16 cellular contexts compared by ENCODE assay signal in the genomic region with DNA sequence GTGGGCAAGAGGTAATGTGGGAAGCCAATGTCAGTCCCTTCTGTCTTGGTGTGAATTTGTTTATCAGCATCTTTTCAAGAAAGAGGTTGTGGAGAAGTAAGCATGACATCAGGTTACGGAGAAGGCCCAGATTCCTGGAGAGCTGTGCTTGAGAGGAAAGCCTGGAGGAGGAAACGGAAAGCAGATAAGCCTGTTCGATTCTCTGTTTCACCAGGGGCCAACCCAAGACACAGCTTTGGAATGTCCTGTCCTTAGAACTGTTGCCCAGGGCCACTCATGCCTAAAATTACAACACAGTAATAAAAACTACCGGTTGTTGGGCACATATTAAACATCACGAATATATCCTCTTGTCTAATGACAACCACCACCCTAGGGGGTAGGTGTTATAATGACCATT.
DNase-seq lines count a peak whose midpoint lies in the region; ATAC-seq and TF ChIP-seq lines count a peak whose summit lies in the region.
"Had no signal": no experiment of that assay in that cellular context is flagged by ENCODE, and none has a peak within 500 bp of the region (broad histone marks: within the 10 kb centered on the region; RNA-seq: fewer than 3 reads in every experiment).

No MANE protein-coding gene starts in this region.

- no peak overlapping the region for H3K9ac ChIP-seq in mesendoderm (ENCODE audit: low read length)
- H3K9ac ChIP-seq in SK-N-SH = no peak overlapping the region

- H2AFZ ChIP-seq in SK-N-SH (ENCODE audit: low read depth) = no peak overlapping the region

- no peak overlapping the region for H3K4me3 ChIP-seq in right cardiac atrium (ENCODE audit: low read length)
- no peak overlapping the region for H3K4me3 ChIP-seq in right atrium auricular region
- no peak overlapping the region for H3K4me3 ChIP-seq in fibroblast of pulmonary artery (replicated peaks; ENCODE audit: low read depth, low read length)
- H3K4me3 ChIP-seq in mesendoderm (ENCODE audit: low read length) = no peak overlapping the region
- no peak overlapping the region for H3K4me3 ChIP-seq in SK-N-SH (ENCODE audit: low read depth in 2 of 2, low read length in 1 of 2)
- H3K4me3 ChIP-seq: A549 had no signal

- H3K79me1 ChIP-seq in mesendoderm (ENCODE audit: low read length) = no peaks in the 10 kb centered on the region

- no peaks in the 10 kb centered on the region for H3K27me3 ChIP-seq in right cardiac atrium (ENCODE audit: control insufficient read depth, insufficient read depth)
- no peaks in the 10 kb centered on the region for H3K27me3 ChIP-seq in right atrium auricular region
- no peaks in the 10 kb centered on the region for H3K27me3 ChIP-seq in mesendoderm (ENCODE audit: insufficient read depth, low read length, poor library complexity)
- no peaks in the 10 kb centered on the region for H3K27me3 ChIP-seq in SK-N-SH (ENCODE audit: insufficient read depth)

- H4K20me1 ChIP-seq in SK-N-SH (ENCODE audit: insufficient read depth) = peaks cover 73% of the 10 kb centered on the region

- no peak overlapping the region for H2AK5ac ChIP-seq in mesendoderm (ENCODE audit: low read length)

- no peak overlapping the region for H3K4ac ChIP-seq in mesendoderm (ENCODE audit: low read depth, low read length)

- no peak overlapping the region for H3K27ac ChIP-seq in right cardiac atrium (ENCODE audit: low read length)
- H3K27ac ChIP-seq in right atrium auricular region = no peak overlapping the region
- no peak overlapping the region for H3K27ac ChIP-seq in mesendoderm (ENCODE audit: low read depth, low read length)
- no peak overlapping the region for H3K27ac ChIP-seq in SK-N-SH (ENCODE audit: low read depth in 2 of 2, low read length in 1 of 2)
- H3K27ac ChIP-seq: A549 had no signal

- H3K23ac ChIP-seq in mesendoderm (ENCODE audit: low read length) = no peak overlapping the region

- H3K27me3 Mint-ChIP-seq in activated CD4-positive, alpha-beta T cell treated with anti-CD3 and anti-CD28 coated beads, Interleukin-2, amount 10 ng/mL, durations not matched to agents 24 days and 14 days = no peaks in the 10 kb centered on the region

- H3K36me3 ChIP-seq in right atrium auricular region = no peaks in the 10 kb centered on the region
- no peaks in the 10 kb centered on the region for H3K36me3 ChIP-seq in mesendoderm (ENCODE audit: control insufficient read depth, insufficient read depth, low read length)
- peaks cover 23 to 31% of the 10 kb centered on the region in 2 experiments for H3K36me3 ChIP-seq in SK-N-SH (replicated peaks in 1 of 2; ENCODE audit: control insufficient read depth in 1 of 2, insufficient read depth in 2 of 2, low read length in 1 of 2)

- H3K9me2 ChIP-seq in SK-N-SH = no peaks in the 10 kb centered on the region

- no peak overlapping the region for H3K56ac ChIP-seq in mesendoderm (ENCODE audit: low read length)

- ATAC-seq in right cardiac atrium = peak; percentile 78 to 88
- ATAC-seq: A549, HCT116 had no signal

- no peak overlapping the region for H3K27ac Mint-ChIP-seq in activated CD4-positive, alpha-beta T cell treated with anti-CD3 and anti-CD28 coated beads, Interleukin-2, amount 10 ng/mL, durations not matched to agents 24 days and 14 days
- H3K27ac Mint-ChIP-seq: CD14-positive monocyte, IgD-negative memory B cell had no signal

- H3K9me3 ChIP-seq in right cardiac atrium (ENCODE audit: control insufficient read depth, low read length) (no peaks in the 10 kb centered on the region), right atrium auricular region (no peaks in the 10 kb centered on the region), SK-N-SH (no peaks in the 10 kb centered on the region)
- H3K9me3 ChIP-seq: A549 had no signal

- no peak overlapping the region for H2BK5ac ChIP-seq in mesendoderm (ENCODE audit: low read length)

- intact Hi-C loops in right cardiac atrium (cut with DNase I) = no loop called here
- intact Hi-C loops in activated CD4-positive, alpha-beta T cell treated with anti-CD3 and anti-CD28 coated beads, Interleukin-2, amount 10 ng/mL, durations not matched to agents 24 days and 14 days (cut with micrococcal nuclease) = no loop called here

- DNase-seq in right cardiac atrium (no peak), right atrium auricular region (ENCODE audit: low spot score) (no peak), fibroblast of pulmonary artery (ENCODE audit: low read depth) (peak; percentile 85), mesendoderm (peak; percentile 60), GM03348 (ENCODE audit: low spot score) (no peak), KG1 (lab: John Stamatoyannopoulos, UW) (no peak), SK-N-SH (no peak)
- DNase-seq in activated CD4-positive, alpha-beta T cell treated with anti-CD3 and anti-CD28 coated beads, Interleukin-2, amount 10 ng/mL, durations not matched to agents 24 days and 14 days = no peak
- DNase-seq: COR-L47, DMS153, NCI-H1436 treated with DMSO at 0.1 percent for 48 hours, NCI-H2107 had no signal

- H3K18ac ChIP-seq in mesendoderm (ENCODE audit: low read length) = no peak overlapping the region

- H3K9me3 Mint-ChIP-seq in activated CD4-positive, alpha-beta T cell treated with anti-CD3 and anti-CD28 coated beads, Interleukin-2, amount 10 ng/mL, durations not matched to agents 24 days and 14 days = no peaks in the 10 kb centered on the region
- H3K9me3 Mint-ChIP-seq: IgD-negative memory B cell had no signal

- POLR2A ChIA-PET in SK-N-SH (lab: Yijun Ruan, JAX) = interaction anchor here (0.7 kb wide), 1 partner anchor 19 kb away, joined by 3 read pairs; no protein-coding TSS in a partner anchor

- no peaks in the 10 kb centered on the region for H3F3A ChIP-seq in SK-N-SH (replicated peaks; ENCODE audit: insufficient read depth)

- 37% methylated on average over 5 of the region's 5 CpGs for whole genome bisulfite sequencing in right cardiac atrium
- no CpG with 5 or more reads among the region's 5 CpGs for WGBS in mesendoderm (ENCODE audit: extremely low coverage, insufficient coverage, low lambda C conversion rate)
- WGBS in SK-N-SH (ENCODE audit: low lambda C conversion rate) = 84% methylated on average over 5 of the region's 5 CpGs

- no peaks in the 10 kb centered on the region for H3K4me1 Mint-ChIP-seq in activated CD4-positive, alpha-beta T cell treated with anti-CD3 and anti-CD28 coated beads, Interleukin-2, amount 10 ng/mL, durations not matched to agents 24 days and 14 days
- H3K4me1 Mint-ChIP-seq: CD14-positive monocyte, IgD-negative memory B cell had no signal

- TF ChIP-seq EP300 in SK-N-SH (IDR thresholded peaks at IDR 0.05; ENCODE audit: borderline replicate concordance in 1 of 2, low read depth in 1 of 2, low read length in 1 of 2) = no peak

- no peak overlapping the region for H4K8ac ChIP-seq in mesendoderm (ENCODE audit: low read depth, low read length)

- H3K4me2 ChIP-seq in mesendoderm (ENCODE audit: low read length) = no peak overlapping the region
- no peak overlapping the region for H3K4me2 ChIP-seq in SK-N-SH
- H3K4me2 ChIP-seq: A549 had no signal

- CTCF ChIA-PET in SK-N-SH (lab: Yijun Ruan, JAX) = interaction anchor here (1.6 kb wide), 1 partner anchor 43 kb away, joined by 4 read pairs; no protein-coding TSS in a partner anchor

- peaks cover 13% of the 10 kb centered on the region for H3K4me1 ChIP-seq in right cardiac atrium (ENCODE audit: control insufficient read depth, insufficient read depth, low read length)
- peaks cover 0 to 21% of the 10 kb centered on the region in 2 donors for H3K4me1 ChIP-seq in right atrium auricular region
- H3K4me1 ChIP-seq in mesendoderm (ENCODE audit: control insufficient read depth, low read depth, low read length) = peaks cover 5% of the 10 kb centered on the region
- peaks cover 0 to 19% of the 10 kb centered on the region in 2 experiments; a peak in 2 of 4 replicates for H3K4me1 ChIP-seq in SK-N-SH (ENCODE audit: control insufficient read depth in 1 of 2, insufficient read depth in 2 of 2, low read depth in 1 of 2, low read length in 1 of 2)
- H3K4me1 ChIP-seq: A549 had no signal

- H3K4me3 Mint-ChIP-seq in activated CD4-positive, alpha-beta T cell treated with anti-CD3 and anti-CD28 coated beads, Interleukin-2, amount 10 ng/mL, durations not matched to agents 24 days and 14 days = no peak overlapping the region
- H3K4me3 Mint-ChIP-seq: CD14-positive monocyte, IgD-negative memory B cell had no signal

- H2BK15ac ChIP-seq in mesendoderm (replicated peaks; ENCODE audit: low read depth) = no peak overlapping the region

- TF ChIP-seq CTCF in right atrium auricular region (IDR thresholded peaks at IDR 0.05) (no peak), fibroblast of pulmonary artery (IDR thresholded peaks at IDR 0.05; ENCODE audit: low read length, missing control alignments) (no peak), SK-N-SH (IDR thresholded peaks at IDR 0.05) (no peak)

- no peaks in the 10 kb centered on the region for H3K79me2 ChIP-seq in mesendoderm (ENCODE audit: control insufficient read depth, insufficient read depth, low read length)
- peaks cover 81% of the 10 kb centered on the region for H3K79me2 ChIP-seq in SK-N-SH (ENCODE audit: insufficient read depth)

- no peaks in the 10 kb centered on the region for H3K36me3 Mint-ChIP-seq in activated CD4-positive, alpha-beta T cell treated with anti-CD3 and anti-CD28 coated beads, Interleukin-2, amount 10 ng/mL, durations not matched to agents 24 days and 14 days (ENCODE audit: low read depth)
- H3K36me3 Mint-ChIP-seq: CD14-positive monocyte, IgD-negative memory B cell had no signal

- no peak for TF ChIP-seq RAD21 in SK-N-SH (IDR thresholded peaks at IDR 0.05; ENCODE audit: low read length)

- H4K5ac ChIP-seq in mesendoderm (ENCODE audit: low read length) = no peak overlapping the region

- H2BK120ac ChIP-seq in mesendoderm (ENCODE audit: low read depth, low read length) = no peak overlapping the region

TF ChIP-seq in SK-N-SH, 30 proteins besides CTCF, POLR2A, EP300 and RAD21:
- TF ChIP-seq FOXM1 (IDR thresholded peaks at IDR 0.05; ENCODE audit: low read depth) = no peak
- no peak for TF ChIP-seq CHD2 (IDR thresholded peaks at IDR 0.05; ENCODE audit: low read length, partially characterized antibody)
- TF ChIP-seq, protein P1, sequence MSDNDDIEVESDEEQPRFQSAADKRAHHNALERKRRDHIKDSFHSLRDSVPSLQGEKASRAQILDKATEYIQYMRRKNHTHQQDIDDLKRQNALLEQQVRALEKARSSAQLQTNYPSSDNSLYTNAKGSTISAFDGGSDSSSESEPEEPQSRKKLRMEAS (IDR thresholded peaks at IDR 0.05; ENCODE audit: low read depth) = no peak
- TF ChIP-seq POLR2AphosphoS5 (IDR thresholded peaks at IDR 0.05; ENCODE audit: low read depth, low read length) = no peak
- no peak for TF ChIP-seq RFX5 (IDR thresholded peaks at IDR 0.05; ENCODE audit: low read length)
- TF ChIP-seq, protein P2, sequence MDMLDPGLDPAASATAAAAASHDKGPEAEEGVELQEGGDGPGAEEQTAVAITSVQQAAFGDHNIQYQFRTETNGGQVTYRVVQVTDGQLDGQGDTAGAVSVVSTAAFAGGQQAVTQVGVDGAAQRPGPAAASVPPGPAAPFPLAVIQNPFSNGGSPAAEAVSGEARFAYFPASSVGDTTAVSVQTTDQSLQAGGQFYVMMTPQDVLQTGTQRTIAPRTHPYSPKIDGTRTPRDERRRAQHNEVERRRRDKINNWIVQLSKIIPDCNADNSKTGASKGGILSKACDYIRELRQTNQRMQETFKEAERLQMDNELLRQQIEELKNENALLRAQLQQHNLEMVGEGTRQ (IDR thresholded peaks at IDR 0.05; ENCODE audit: borderline replicate concordance, low read depth, low read length) = no peak

Comparison
In these comparisons a context has a peak if more than half of its experiments do, and no peak if none do; other contexts are left out.
1. DNase-seq: peak in fibroblast of pulmonary artery (single experiment) and mesendoderm (single experiment); none in right cardiac atrium (0 of 3), right atrium auricular region (single experiment), GM03348 (single experiment), KG1 (single experiment), SK-N-SH (single experiment) and activated CD4-positive, alpha-beta T cell treated with anti-CD3 and anti-CD28 coated beads, Interleukin-2, amount 10 ng/mL, durations not matched to agents 24 days and 14 days (single experiment).